Comparison of ENCODE assay signal across 1 cellular context in genomic region chr3:71581981-71582611, GRCh38.
A peak's percentile ranks its signal among the peaks of the same experiment; 100 is the strongest.
TF ChIP-seq lines count a peak whose summit lies in the region.

No MANE protein-coding gene starts in this region.

TF ChIP-seq in H1, 55 proteins besides CTCF, POLR2A, EP300 and RAD21:
- TF ChIP-seq, protein P1, sequence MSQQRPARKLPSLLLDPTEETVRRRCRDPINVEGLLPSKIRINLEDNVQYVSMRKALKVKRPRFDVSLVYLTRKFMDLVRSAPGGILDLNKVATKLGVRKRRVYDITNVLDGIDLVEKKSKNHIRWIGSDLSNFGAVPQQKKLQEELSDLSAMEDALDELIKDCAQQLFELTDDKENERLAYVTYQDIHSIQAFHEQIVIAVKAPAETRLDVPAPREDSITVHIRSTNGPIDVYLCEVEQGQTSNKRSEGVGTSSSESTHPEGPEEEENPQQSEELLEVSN (IDR thresholded peaks at IDR 0.05), result peak; percentile 70
- TF ChIP-seq NANOG (IDR thresholded peaks at IDR 0.05; ENCODE audit: insufficient read depth, low read depth, low read length, poor library complexity, severe bottlenecking), result no peak
- peak; percentile 7 for TF ChIP-seq EZH2 (IDR thresholded peaks at IDR 0.05; ENCODE audit: low read depth, low read length, severe bottlenecking)
- no peak for TF ChIP-seq RFX5 (IDR thresholded peaks at IDR 0.05; ENCODE audit: borderline replicate concordance, low read depth, low read length)
- TF ChIP-seq SAP30 (IDR thresholded peaks at IDR 0.05; ENCODE audit: insufficient read depth, insufficient replicate concordance, low read length), result no peak
- TF ChIP-seq BCL11A (IDR thresholded peaks at IDR 0.05; ENCODE audit: low read depth in 2 of 2, low read length in 2 of 2), result no peak
- no peak for TF ChIP-seq BRCA1 (IDR thresholded peaks at IDR 0.05; ENCODE audit: low read depth, low read length)
- peak; percentile 55 for TF ChIP-seq ASH2L (IDR thresholded peaks at IDR 0.05; ENCODE audit: low read length)
- TF ChIP-seq SIN3A (conservative IDR thresholded peaks at IDR 0.05 in 1 of 2, IDR thresholded peaks at IDR 0.05 in 1 of 2; ENCODE audit: low read depth in 1 of 2, low read length in 2 of 2), result peak in 1 of 2 experiments; percentile 53; a peak in 1 of 4 replicates
- TF ChIP-seq TAF7 (optimal IDR thresholded peaks at IDR 0.05; ENCODE audit: borderline replicate concordance, low read depth, low read length), result no peak
- no peak; a peak in 1 of 4 replicates for TF ChIP-seq HDAC2 (IDR thresholded peaks at IDR 0.05; ENCODE audit: borderline replicate concordance in 1 of 2, low read depth in 2 of 2, low read length in 2 of 2)
- TF ChIP-seq RBBP5 (IDR thresholded peaks at IDR 0.05; ENCODE audit: borderline replicate concordance, low read depth, low read length), result peak; percentile 74
- TF ChIP-seq MAFK (IDR thresholded peaks at IDR 0.05; ENCODE audit: low read depth, low read length), result no peak
- TF ChIP-seq CREB1 (IDR thresholded peaks at IDR 0.05), result no peak
- no peak for TF ChIP-seq JUN (IDR thresholded peaks at IDR 0.05; ENCODE audit: low read depth, low read length)
- TF ChIP-seq CEBPB (IDR thresholded peaks at IDR 0.05; ENCODE audit: low read depth, low read length), result no peak
- no peak for TF ChIP-seq KDM5A (IDR thresholded peaks at IDR 0.05; ENCODE audit: low read length)
- TF ChIP-seq PHF8 (conservative IDR thresholded peaks at IDR 0.05; ENCODE audit: low read depth, low read length), result 0 out of 2 replicates have a peak, but pooled peaks have one; percentile 22
